ENCODE assay signal across 24 cellular contexts in genomic region chr11:20399498-20399897, GRCh38.
"Had no signal": no experiment of that assay in that cellular context is flagged by ENCODE, and none has a peak within 500 bp of the region (broad histone marks: within the 10 kb centered on the region; RNA-seq: fewer than 3 reads in every experiment).

No MANE protein-coding gene starts in this region.

- H3K27ac Mint-ChIP-seq: mesothelial cell of epicardium, naive B cell had no signal

- H3K4me3 ChIP-seq: coronary artery, dorsolateral prefrontal cortex, esophagus squamous epithelium, gastrocnemius medialis, heart right ventricle, left lung, lower lobe of right lung, mucosa of descending colon had no signal

- H3K4me3 Mint-ChIP-seq: mesothelial cell of epicardium, naive B cell had no signal

- ATAC-seq: esophagus mucosa, gastrocnemius medialis, heart right ventricle, left cardiac atrium, left lung, left ventricle myocardium superior, lower lobe of right lung, mucosa of descending colon had no signal

- H3K9me3 ChIP-seq: esophagus squamous epithelium, gastrocnemius medialis, heart right ventricle, left lung, lower lobe of right lung, mucosa of descending colon had no signal

- H3K4me1 ChIP-seq: esophagus squamous epithelium, gastrocnemius medialis, heart right ventricle, left lung, lower lobe of right lung had no signal

- H3K27me3 ChIP-seq: dorsolateral prefrontal cortex, esophagus squamous epithelium, gastrocnemius medialis, heart right ventricle, left lung had no signal

- H3K4me1 Mint-ChIP-seq: mesothelial cell of epicardium had no signal

- DNase-seq: dermis blood vessel endothelial cell; dorsolateral prefrontal cortex; effector CD4-positive, alpha-beta T cell; effector memory CD4-positive, alpha-beta T cell; erythroblast; esophagus squamous epithelium; foreskin fibroblast; foreskin melanocyte; gastrocnemius medialis; glutamatergic neuron; head of caudate nucleus; heart right ventricle; hippocampal formation; left cardiac atrium; left lung; left ventricle myocardium superior; lower lobe of right lung; mesenchymal stem cell; mucosa of descending colon; naive B cell had no signal

- H3K9me3 Mint-ChIP-seq: mesothelial cell of epicardium, naive B cell had no signal

- H3K27ac ChIP-seq: coronary artery, dorsolateral prefrontal cortex, epithelial cell of prostate, esophagus squamous epithelium, gastrocnemius medialis, heart right ventricle, left lung, lower lobe of right lung had no signal

- H3K27me3 Mint-ChIP-seq: naive B cell had no signal
